In genomic region chr9:98144631-98145030, GRCh38 we compare ENCODE assay signal across 24 cellular contexts. TPM values are rescaled to one million over a fixed set of nuclear protein-coding genes. Genes with fewer than 3 reads are reported as not detected.
DNase-seq lines count a peak whose midpoint lies in the region; ATAC-seq and TF ChIP-seq lines count a peak whose summit lies in the region.
"Had no signal": no experiment of that assay in that cellular context is flagged by ENCODE, and none has a peak within 500 bp of the region (broad histone marks: within the 10 kb centered on the region; RNA-seq: fewer than 3 reads in every experiment).

No MANE protein-coding gene starts in this region.

- no peaks in the 10 kb centered on the region for H3K27me3 Mint-ChIP-seq in H9 (ENCODE audit: low read depth)
- no peaks in the 10 kb centered on the region for H3K27me3 Mint-ChIP-seq in activated T-helper 17 cell treated with anti-CD3 and anti-CD28 coated beads, Interleukin-2, amount 50 U/mL, for 72 hours
- H3K27me3 Mint-ChIP-seq in stimulated activated memory B cell treated with anti-CD40 and anti-IgM and Interleukin-4, amounts not matched to agents 10 μg/mL and 1 μg/mL and 100 μg/mL, for 72 hours: no peaks in the 10 kb centered on the region
- H3K27me3 Mint-ChIP-seq: activated naive CD8-positive, alpha-beta T cell treated with anti-CD3 and anti-CD28 coated beads, Interleukin-2, amount 50 U/mL, for 24 hours; CD8-positive, alpha-beta memory T cell; stimulated activated naive CD8-positive, alpha-beta T cell treated with anti-CD3 and anti-CD28 coated beads, Interleukin-15, Interleukin-2, amounts not matched to agents 100 ng/mL and 50 ng/mL, for 24 hours had no signal

- no peak overlapping the region for H3K14ac ChIP-seq in H9 (ENCODE audit: insufficient read depth, low read length)

- no peaks in the 10 kb centered on the region for H3K9me3 ChIP-seq in H9 (ENCODE audit: control insufficient read depth, low read depth, low read length)
- H3K9me3 ChIP-seq: esophagus muscularis mucosa, right lobe of liver, thyroid gland had no signal

- DNase-seq in H9 (no peak), mesenteric fat pad (ENCODE audit: low spot score) (peak; percentile 72), NCI-H69 (lab: John Stamatoyannopoulos, UW) (no peak), HPDE6-E6E7 (ENCODE audit: extremely low spot score) (no peak)
- DNase-seq: activated naive CD8-positive, alpha-beta T cell treated with anti-CD3 and anti-CD28 coated beads, Interleukin-2, amount 50 U/mL, for 24 hours; CD8-positive, alpha-beta memory T cell; cerebellar nuclear complex; effector CD4-positive, alpha-beta T cell; GDM1; natural killer cell; NCI-H1048; NCI-H187 treated with DMSO at 0.1 percent for 48 hours; NCI-H526; thyroid gland had no signal

- no peak overlapping the region for H2BK5ac ChIP-seq in H9 (ENCODE audit: insufficient read length, low read length)

- no peak overlapping the region for H2BK12ac ChIP-seq in H9 (ENCODE audit: insufficient read length, low read depth, low read length)

- no CpG with 5 or more reads among the region's 3 CpGs for WGBS in H9 (ENCODE audit: extremely low coverage, insufficient read length, low lambda C conversion rate)

- no peak overlapping the region for H3K56ac ChIP-seq in H9 (ENCODE audit: insufficient read length, low read depth, low read length)

- H3K4me3 Mint-ChIP-seq in H9: no peak overlapping the region
- H3K4me3 Mint-ChIP-seq in activated T-helper 17 cell treated with anti-CD3 and anti-CD28 coated beads, Interleukin-2, amount 50 U/mL, for 72 hours: no peak overlapping the region
- no peak overlapping the region for H3K4me3 Mint-ChIP-seq in stimulated activated memory B cell treated with anti-CD40 and anti-IgM and Interleukin-4, amounts not matched to agents 10 μg/mL and 1 μg/mL and 100 μg/mL, for 72 hours
- H3K4me3 Mint-ChIP-seq: activated naive CD8-positive, alpha-beta T cell treated with anti-CD3 and anti-CD28 coated beads, Interleukin-2, amount 50 U/mL, for 24 hours; CD8-positive, alpha-beta memory T cell; natural killer cell; stimulated activated naive CD8-positive, alpha-beta T cell treated with anti-CD3 and anti-CD28 coated beads, Interleukin-15, Interleukin-2, amounts not matched to agents 100 ng/mL and 50 ng/mL, for 24 hours; T-helper 2 cell treated with Interferon-gamma antibody and Interleukin-4, amounts not matched to agents 5 μg/mL and 100 μg/mL, for 36 hours had no signal

- no peak overlapping the region for H2BK15ac ChIP-seq in H9 (ENCODE audit: low read depth, low read length)

- H3K4me2 ChIP-seq in H9 (ENCODE audit: insufficient read depth, insufficient read length, low read length): no peak overlapping the region
- H3K4me2 ChIP-seq: hepatocyte had no signal

- no peak overlapping the region for H3K18ac ChIP-seq in H9 (ENCODE audit: insufficient read length, low read depth, low read length)

- no peak overlapping the region for H3K4ac ChIP-seq in H9 (ENCODE audit: low read depth, low read length)

- no peaks in the 10 kb centered on the region for H3K27me3 ChIP-seq in H9 (ENCODE audit: insufficient read depth, low read length)
- H3K27me3 ChIP-seq: hepatocyte, right lobe of liver, thyroid gland had no signal

- H3T11ph ChIP-seq in H9 (ENCODE audit: low read length): no peak overlapping the region

- H3K23me2 ChIP-seq in H9 (ENCODE audit: insufficient read length, low read depth, low read length, poor library complexity, severe bottlenecking): no peaks in the 10 kb centered on the region

- no peaks in the 10 kb centered on the region for H3K79me2 ChIP-seq in H9 (ENCODE audit: insufficient read depth, low read length)
- H3K79me2 ChIP-seq: hepatocyte had no signal

- H2BK120ac ChIP-seq in H9 (ENCODE audit: low read depth, low read length, poor library complexity, severe bottlenecking): no peak overlapping the region

- no peaks in the 10 kb centered on the region for H3K4me1 ChIP-seq in H9 (ENCODE audit: insufficient read depth, low read length)
- H3K4me1 ChIP-seq: esophagus muscularis mucosa had no signal

- H3K79me1 ChIP-seq in H9 (ENCODE audit: insufficient read depth, low read depth, low read length, poor library complexity, severe bottlenecking): no peaks in the 10 kb centered on the region

- peaks cover 0 to 5% (median 0%) of the 10 kb centered on the region in 3 experiments; a peak in 2 of 7 replicates for H3K36me3 Mint-ChIP-seq in H9 (ENCODE audit: insufficient read depth in 1 of 3, low read depth in 3 of 3)
- H3K36me3 Mint-ChIP-seq in activated T-helper 17 cell treated with anti-CD3 and anti-CD28 coated beads, Interleukin-2, amount 50 U/mL, for 72 hours (ENCODE audit: low read depth): no peaks in the 10 kb centered on the region
- H3K36me3 Mint-ChIP-seq in stimulated activated memory B cell treated with anti-CD40 and anti-IgM and Interleukin-4, amounts not matched to agents 10 μg/mL and 1 μg/mL and 100 μg/mL, for 72 hours: no peaks in the 10 kb centered on the region
- H3K36me3 Mint-ChIP-seq: natural killer cell had no signal

- ATAC-seq in activated T-helper 17 cell treated with anti-CD3 and anti-CD28 coated beads, Interleukin-2, amount 50 U/mL, for 72 hours (replicated peaks): no peak
- ATAC-seq in stimulated activated memory B cell treated with anti-CD40 and anti-IgM and Interleukin-4, amounts not matched to agents 10 μg/mL and 1 μg/mL and 100 μg/mL, for 72 hours: no peak
- ATAC-seq in GM19035 (IDR thresholded peaks at IDR 0.05; ENCODE audit: unreplicated experiment): no peak
- ATAC-seq: activated naive CD8-positive, alpha-beta T cell treated with anti-CD3 and anti-CD28 coated beads, Interleukin-2, amount 50 U/mL, for 24 hours; natural killer cell; right lobe of liver; SK-N-SH treated with all-trans-retinoic acid at 6 μM for 48 hours had no signal

- no peak overlapping the region for H2BK20ac ChIP-seq in H9 (ENCODE audit: low read depth, low read length, poor library complexity, severe bottlenecking)

- H3K27ac Mint-ChIP-seq in H9: peak overlapping the region in 2 of 3 experiments; percentile 76 to 93; a peak in 3 of 7 replicates
- H3K27ac Mint-ChIP-seq in activated T-helper 17 cell treated with anti-CD3 and anti-CD28 coated beads, Interleukin-2, amount 50 U/mL, for 72 hours: peak overlapping the region; percentile 11
- peak overlapping the region; percentile 22 for H3K27ac Mint-ChIP-seq in stimulated activated memory B cell treated with anti-CD40 and anti-IgM and Interleukin-4, amounts not matched to agents 10 μg/mL and 1 μg/mL and 100 μg/mL, for 72 hours
- H3K27ac Mint-ChIP-seq: activated naive CD8-positive, alpha-beta T cell treated with anti-CD3 and anti-CD28 coated beads, Interleukin-2, amount 50 U/mL, for 24 hours; natural killer cell; stimulated activated naive CD8-positive, alpha-beta T cell treated with anti-CD3 and anti-CD28 coated beads, Interleukin-15, Interleukin-2, amounts not matched to agents 100 ng/mL and 50 ng/mL, for 24 hours; T-helper 2 cell treated with Interferon-gamma antibody and Interleukin-4, amounts not matched to agents 5 μg/mL and 100 μg/mL, for 36 hours had no signal

- no peaks in the 10 kb centered on the region for H3K9me3 Mint-ChIP-seq in H9
- no peaks in the 10 kb centered on the region for H3K9me3 Mint-ChIP-seq in activated T-helper 17 cell treated with anti-CD3 and anti-CD28 coated beads, Interleukin-2, amount 50 U/mL, for 72 hours
- no peaks in the 10 kb centered on the region for H3K9me3 Mint-ChIP-seq in stimulated activated memory B cell treated with anti-CD40 and anti-IgM and Interleukin-4, amounts not matched to agents 10 μg/mL and 1 μg/mL and 100 μg/mL, for 72 hours
- H3K9me3 Mint-ChIP-seq: activated naive CD8-positive, alpha-beta T cell treated with anti-CD3 and anti-CD28 coated beads, Interleukin-2, amount 50 U/mL, for 24 hours; CD8-positive, alpha-beta memory T cell; natural killer cell; stimulated activated naive CD8-positive, alpha-beta T cell treated with anti-CD3 and anti-CD28 coated beads, Interleukin-15, Interleukin-2, amounts not matched to agents 100 ng/mL and 50 ng/mL, for 24 hours; T-helper 2 cell treated with Interferon-gamma antibody and Interleukin-4, amounts not matched to agents 5 μg/mL and 100 μg/mL, for 36 hours had no signal

- no peaks in the 10 kb centered on the region for H4K20me1 ChIP-seq in H9 (ENCODE audit: control insufficient read depth, insufficient read depth, insufficient read length)

- H3K4me1 Mint-ChIP-seq in H9: peaks cover 7 to 11% of the 10 kb centered on the region in 2 experiments; a peak in 3 of 4 replicates
- H3K4me1 Mint-ChIP-seq in activated T-helper 17 cell treated with anti-CD3 and anti-CD28 coated beads, Interleukin-2, amount 50 U/mL, for 72 hours: no peaks in the 10 kb centered on the region
- H3K4me1 Mint-ChIP-seq in stimulated activated memory B cell treated with anti-CD40 and anti-IgM and Interleukin-4, amounts not matched to agents 10 μg/mL and 1 μg/mL and 100 μg/mL, for 72 hours: peaks cover 31% of the 10 kb centered on the region
- H3K4me1 Mint-ChIP-seq: activated naive CD8-positive, alpha-beta T cell treated with anti-CD3 and anti-CD28 coated beads, Interleukin-2, amount 50 U/mL, for 24 hours had no signal

- no peak overlapping the region for H3K9ac ChIP-seq in H9 (ENCODE audit: extremely low read depth, insufficient read length, low read length)

- H3K27ac ChIP-seq in H9 (ENCODE audit: insufficient read length, low read depth, low read length): no peak overlapping the region
- H3K27ac ChIP-seq: esophagus muscularis mucosa, right lobe of liver, thyroid gland, VCaP had no signal

- no peak overlapping the region for H4K91ac ChIP-seq in H9 (ENCODE audit: insufficient read length, low read depth, low read length)

- no peak overlapping the region for H2AFZ ChIP-seq in H9 (ENCODE audit: low read length)
- H2AFZ ChIP-seq: hepatocyte had no signal

- no peak overlapping the region for H2AK5ac ChIP-seq in H9 (ENCODE audit: insufficient read length, low read length)

- H4K5ac ChIP-seq in H9 (ENCODE audit: insufficient read length, low read depth, low read length): no peak overlapping the region

- no peak overlapping the region for H4K8ac ChIP-seq in H9 (replicated peaks; ENCODE audit: insufficient read length, low read depth, low read length)

- no peak for TF ChIP-seq CTCF in H9 (conservative IDR thresholded peaks at IDR 0.05)

- no peak overlapping the region for H3K23ac ChIP-seq in H9 (ENCODE audit: insufficient read length, low read depth, low read length)

RNA-seq across cellular contexts. Expression of gene TRIM14, which starts 25.6 kb away (rescaled TPM):
- total RNA-seq in H9 (2021): 12.5 and 14.7 TPM in 2 replicates
- 10 to 100 TPM; 43.4 to 57.8 TPM for total RNA-seq in activated T-helper 17 cell treated with anti-CD3 and anti-CD28 coated beads, Interleukin-2, amount 50 U/mL, for 72 hours
- total RNA-seq in mesenteric fat pad: 13.8 TPM

RNA-seq across cellular contexts. Expression of gene CORO2A, which starts 47.8 kb away (rescaled TPM):
- total RNA-seq in H9 (2021) (15.5 and 15.8 TPM in 2 replicates), mesenteric fat pad (2.5 TPM)
- 10 to 100 TPM in 1 of 2 donors, 1 to 10 TPM in 1; 9.9 to 18.2 TPM for total RNA-seq in activated T-helper 17 cell treated with anti-CD3 and anti-CD28 coated beads, Interleukin-2, amount 50 U/mL, for 72 hours

Comparison
In these comparisons a context has a peak if more than half of its experiments do, and no peak if none do; other contexts are left out.
1. H3K27ac Mint-ChIP-seq: peak in every context shown above with its lines; median percentile 84 in H9; 22 in stimulated activated memory B cell treated with anti-CD40 and anti-IgM and Interleukin-4, amounts not matched to agents 10 μg/mL and 1 μg/mL and 100 μg/mL, for 72 hours; 11 in activated T-helper 17 cell treated with anti-CD3 and anti-CD28 coated beads, Interleukin-2, amount 50 U/mL, for 72 hours.